ENCODE assay signal across 21 cellular contexts in genomic region chr6:36488221-36488620, GRCh38. TPM values are rescaled to one million over a fixed set of nuclear protein-coding genes. Genes with fewer than 3 reads are reported as not detected.
"Had no signal": no experiment of that assay in that cellular context is flagged by ENCODE, and none has a peak within 500 bp of the region (broad histone marks: within the 10 kb centered on the region; RNA-seq: fewer than 3 reads in every experiment).

No MANE protein-coding gene starts in this region.

- H3K9me3 ChIP-seq: pancreas, tibial nerve had no signal

- ATAC-seq: activated T-helper 17 cell treated with anti-CD3 and anti-CD28 coated beads, Interleukin-2, amount 50 U/mL, for 72 hours; left lobe of liver; naive thymus-derived CD8-positive, alpha-beta T cell; pancreas had no signal

- H3K4me3 Mint-ChIP-seq: activated T-helper 17 cell treated with anti-CD3 and anti-CD28 coated beads, Interleukin-2, amount 50 U/mL, for 72 hours; brain; central memory CD8-positive, alpha-beta T cell; memory B cell; naive thymus-derived CD8-positive, alpha-beta T cell; stimulated activated naive CD8-positive, alpha-beta T cell treated with anti-CD3 and anti-CD28 coated beads, Interleukin-15, Interleukin-2, amounts not matched to agents 100 ng/mL and 50 ng/mL, for 24 hours had no signal

- H3K27ac ChIP-seq: pancreas, skin epidermis, tibial nerve, WERI-Rb-1 had no signal

- H3K4me1 ChIP-seq: pancreas had no signal

- H3K27ac Mint-ChIP-seq: memory B cell; stimulated activated naive CD8-positive, alpha-beta T cell treated with anti-CD3 and anti-CD28 coated beads, Interleukin-15, Interleukin-2, amounts not matched to agents 100 ng/mL and 50 ng/mL, for 24 hours had no signal

- H3K9me3 Mint-ChIP-seq: activated T-helper 17 cell treated with anti-CD3 and anti-CD28 coated beads, Interleukin-2, amount 50 U/mL, for 72 hours; brain; central memory CD8-positive, alpha-beta T cell; memory B cell; naive thymus-derived CD8-positive, alpha-beta T cell; stimulated activated naive CD8-positive, alpha-beta T cell treated with anti-CD3 and anti-CD28 coated beads, Interleukin-15, Interleukin-2, amounts not matched to agents 100 ng/mL and 50 ng/mL, for 24 hours had no signal

- DNase-seq: activated CD4-positive, alpha-beta T cell treated with anti-CD3 and anti-CD28 coated beads for 1 hour; activated CD4-positive, alpha-beta T cell treated with anti-CD3 and anti-CD28 coated beads, Interleukin-2, amount 50 U/mL, for 4 hours; activated naive CD4-positive, alpha-beta T cell; activated T-cell treated with anti-CD3 and anti-CD28 coated beads for 4 hours; cortex of kidney; kidney; naive thymus-derived CD8-positive, alpha-beta T cell; pancreas; SW 1271; T-helper 2 cell; WERI-Rb-1 had no signal

- H3K4me1 Mint-ChIP-seq: memory B cell had no signal

- H3K27me3 ChIP-seq: pancreas, tibial nerve had no signal

- H3K4me3 ChIP-seq: pancreas, skin epidermis, tibial nerve had no signal

- H3K27me3 Mint-ChIP-seq: activated T-helper 17 cell treated with anti-CD3 and anti-CD28 coated beads, Interleukin-2, amount 50 U/mL, for 72 hours; central memory CD8-positive, alpha-beta T cell; memory B cell; naive thymus-derived CD8-positive, alpha-beta T cell; stimulated activated naive CD8-positive, alpha-beta T cell treated with anti-CD3 and anti-CD28 coated beads, Interleukin-15, Interleukin-2, amounts not matched to agents 100 ng/mL and 50 ng/mL, for 24 hours had no signal

RNA-seq across cellular contexts. Expression of gene PXT1, which starts 45.6 kb away (rescaled TPM):
- total RNA-seq: frontal cortex, pancreas, tibial nerve had no signal
- polyA plus RNA-seq: esophagus; naive thymus-derived CD8-positive, alpha-beta T cell; pancreas had no signal
